Comparison of ENCODE assay signal across 24 cellular contexts in genomic region chr10:73841526-73842285, GRCh38. TPM values are rescaled to one million over a fixed set of nuclear protein-coding genes. Genes with fewer than 3 reads are reported as not detected.
DNase-seq lines count a peak whose midpoint lies in the region; ATAC-seq and TF ChIP-seq lines count a peak whose summit lies in the region.
"Had no signal": no experiment of that assay in that cellular context is flagged by ENCODE, and none has a peak within 500 bp of the region (broad histone marks: within the 10 kb centered on the region; RNA-seq: fewer than 3 reads in every experiment).

No MANE protein-coding gene starts in this region.

- H3K27ac ChIP-seq in RWPE1 (peak overlapping the region; percentile 39), osteoblast (ENCODE audit: low read depth, low read length) (no peak overlapping the region)
- H3K27ac ChIP-seq: adrenal gland, body of pancreas, SK-N-MC had no signal

- peaks cover 27% of the 10 kb centered on the region for H3K36me3 ChIP-seq in osteoblast (ENCODE audit: insufficient read depth, low read length)

- H3K4me1 ChIP-seq in osteoblast (ENCODE audit: insufficient read depth, low read length), result peaks cover 13% of the 10 kb centered on the region
- H3K4me1 ChIP-seq: adrenal gland, body of pancreas had no signal

- CTCF ChIA-PET in RWPE1 (lab: Yijun Ruan, JAX), result no interaction called here

- no peak for ATAC-seq in stimulated activated naive CD8-positive, alpha-beta T cell treated with anti-CD3 and anti-CD28 coated beads, Interleukin-15, Interleukin-2, amounts not matched to agents 100 U/mL and 50 U/mL, for 24 hours
- ATAC-seq: GM12878; sciatic nerve; stimulated activated memory B cell treated with anti-CD40 and anti-IgM and Interleukin-4, amounts not matched to agents 10 μg/mL and 1 μg/mL and 100 μg/mL, for 72 hours had no signal

- H2AFZ ChIP-seq in osteoblast (ENCODE audit: low read length), result no peak overlapping the region

- H3K4me3 ChIP-seq in osteoblast (ENCODE audit: insufficient read depth, low read length), result no peak overlapping the region
- H3K4me3 ChIP-seq: adrenal gland, body of pancreas, dorsolateral prefrontal cortex, GM12878, SK-N-MC had no signal

- POLR2A ChIA-PET in RWPE1 (lab: Yijun Ruan, JAX; ENCODE audit: low non-redundant PET), result no interaction called here

- peak; percentile 45 for DNase-seq in EH (ENCODE audit: low read depth)
- DNase-seq in RWPE1 (ENCODE audit: low spot score), result no peak
- peak; percentile 55 for DNase-seq in fibroblast of peridontal ligament (ENCODE audit: extremely low read depth)
- DNase-seq in osteoblast (ENCODE audit: insufficient read length, low spot score, missing footprints), result peak; percentile 31
- no peak for DNase-seq in stimulated activated naive CD8-positive, alpha-beta T cell treated with anti-CD3 and anti-CD28 coated beads, Interleukin-15, Interleukin-2, amounts not matched to agents 100 U/mL and 50 U/mL, for 24 hours
- DNase-seq in SIG-M5 (lab: John Stamatoyannopoulos, UW), result no peak
- DNase-seq in NOMO-1 treated with DMSO at 0.1 percent for 48 hours (lab: John Stamatoyannopoulos, UW; ENCODE audit: unreplicated experiment), result no peak
- DNase-seq in HuH-7.5 (ENCODE audit: low spot score), result no peak
- DNase-seq: activated CD4-positive, alpha-beta T cell treated with anti-CD3 and anti-CD28 coated beads for 1 hour; adrenal gland; Calu3; dorsolateral prefrontal cortex; foreskin melanocyte; mammary epithelial cell; NCI-H1092; NCI-H187 treated with DMSO at 0.1 percent for 48 hours; NCI-H2227 treated with DMSO at 0.1 percent for 48 hours; nephron progenitor cell; stimulated activated CD4-positive, alpha-beta T cell treated with anti-CD3 and anti-CD28 coated beads, Interleukin-4, amount 100 ng/mL, for 24 hours had no signal

- no peak overlapping the region for H3K4me2 ChIP-seq in osteoblast (ENCODE audit: insufficient read depth, low read length)

- H3K27me3 ChIP-seq in osteoblast (ENCODE audit: insufficient read depth, low read length), result no peaks in the 10 kb centered on the region
- H3K27me3 ChIP-seq: adrenal gland, body of pancreas, dorsolateral prefrontal cortex had no signal

- H3K9me3 ChIP-seq in osteoblast (ENCODE audit: low read depth, low read length), result no peaks in the 10 kb centered on the region
- H3K9me3 ChIP-seq: adrenal gland, body of pancreas had no signal

- H3K79me2 ChIP-seq in osteoblast (ENCODE audit: insufficient read depth, low read length), result no peaks in the 10 kb centered on the region

- TF ChIP-seq CTCF in RWPE1 (conservative IDR thresholded peaks at IDR 0.05; ENCODE audit: low read depth) (no peak), osteoblast (IDR thresholded peaks at IDR 0.05; ENCODE audit: extremely low read depth, low read depth, low read length) (no peak)

- H4K20me1 ChIP-seq in osteoblast (ENCODE audit: insufficient read depth, low read length), result peaks cover 3% of the 10 kb centered on the region

RNA-seq across cellular contexts. Expression of gene NDST2, which starts 30.3 kb away (rescaled TPM):
- total RNA-seq in osteoblast, result 30.4 and 35.8 TPM in 2 replicates

RNA-seq across cellular contexts. Expression of gene CAMK2G, which starts 32.6 kb away (rescaled TPM):
- 22.4 and 28.3 TPM in 2 replicates for total RNA-seq in osteoblast

RNA-seq across cellular contexts. Expression of gene ZSWIM8, which starts 56.3 kb away (rescaled TPM):
- 63.1 and 76.7 TPM in 2 replicates for total RNA-seq in osteoblast

RNA-seq across cellular contexts. Expression of gene CHCHD1, which starts 59.9 kb away (rescaled TPM):
- 11.2 and 12.7 TPM in 2 replicates for total RNA-seq in osteoblast

Comparison
In these comparisons a context has a peak if more than half of its experiments do, and no peak if none do; other contexts are left out.
1. DNase-seq: peak in EH (single experiment), fibroblast of peridontal ligament (single experiment) and osteoblast (single experiment); none in RWPE1 (single experiment), stimulated activated naive CD8-positive, alpha-beta T cell treated with anti-CD3 and anti-CD28 coated beads, Interleukin-15, Interleukin-2, amounts not matched to agents 100 U/mL and 50 U/mL, for 24 hours (single experiment), SIG-M5 (single experiment), NOMO-1 treated with DMSO at 0.1 percent for 48 hours (single experiment) and HuH-7.5 (single experiment).